3 cellular contexts compared by ENCODE assay signal in the genomic region with DNA sequence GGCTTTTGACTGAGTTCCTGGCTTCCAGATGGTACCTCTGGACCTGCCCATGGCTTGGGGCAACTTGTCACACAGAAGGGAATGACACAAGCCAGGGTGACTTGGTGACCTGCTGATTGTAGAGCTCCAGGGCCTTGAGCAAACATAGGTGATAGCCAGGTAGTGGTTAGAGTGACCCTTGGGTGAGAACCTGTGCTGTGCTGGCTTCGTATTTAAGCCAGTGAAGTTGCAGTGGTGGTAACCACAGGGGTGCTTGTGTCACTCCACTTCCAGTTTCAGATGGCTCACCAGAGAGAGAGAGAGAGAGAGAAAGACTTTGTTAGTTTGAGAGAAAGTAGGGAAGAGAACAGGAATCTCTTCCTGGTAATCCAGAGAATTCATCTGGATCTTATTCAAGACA.
"Had no signal": no experiment of that assay in that cellular context is flagged by ENCODE, and none has a peak within 500 bp of the region (broad histone marks: within the 10 kb centered on the region; RNA-seq: fewer than 3 reads in every experiment).

No MANE protein-coding gene starts in this region.

- H3K4me3 ChIP-seq: GM12878 had no signal

- DNase-seq: GDM1, GF-D8 had no signal

- ATAC-seq: GM12878 had no signal
